Comparison of ENCODE assay signal across 15 cellular contexts in the genomic region with DNA sequence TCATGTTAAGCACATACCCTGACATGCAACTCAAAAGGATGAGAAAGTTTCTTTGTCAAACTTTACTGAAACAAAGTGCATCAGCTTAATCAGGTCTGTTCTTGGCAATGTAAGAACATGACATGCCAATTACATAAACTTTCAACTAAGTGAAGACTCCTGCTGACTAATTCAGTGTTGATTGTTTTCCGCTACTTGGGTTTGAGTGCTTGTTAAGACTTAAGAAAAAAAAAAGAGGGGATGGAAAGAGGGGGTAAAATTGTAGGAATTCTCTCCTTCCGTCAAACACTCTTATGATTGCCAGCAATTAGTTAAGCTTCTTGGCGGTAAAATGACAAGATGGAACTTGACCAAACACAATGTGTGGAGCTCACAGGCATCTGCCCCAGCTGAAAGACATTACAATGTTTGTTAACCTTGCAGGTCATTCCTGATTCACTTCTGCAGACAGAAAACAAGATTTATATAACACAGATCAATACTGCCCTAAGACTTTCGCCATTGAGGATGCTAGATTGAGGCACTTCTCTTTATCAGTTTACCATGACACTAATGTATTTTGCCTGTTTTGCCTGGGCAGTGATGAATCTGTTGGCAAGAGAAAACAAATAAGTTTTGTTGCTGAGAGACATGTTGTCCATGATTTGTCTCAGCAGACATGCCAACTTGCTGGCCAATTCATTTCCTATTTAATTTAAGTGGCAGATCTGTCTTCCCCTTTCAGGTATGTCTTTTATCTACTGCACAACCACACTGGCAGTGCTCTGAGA.
"Had no signal": no experiment of that assay in that cellular context is flagged by ENCODE, and none has a peak within 500 bp of the region (broad histone marks: within the 10 kb centered on the region; RNA-seq: fewer than 3 reads in every experiment).

No MANE protein-coding gene starts in this region.

- H3K4me1 Mint-ChIP-seq: activated CD4-positive, alpha-beta memory T cell treated with anti-CD3 and anti-CD28 coated beads, Interleukin-2, amount 10 ng/mL, durations not matched to agents 7 days and 5 days; activated CD4-positive, alpha-beta T cell treated with anti-CD3 and anti-CD28 coated beads for 36 hours; activated naive CD8-positive, alpha-beta T cell treated with anti-CD3 and anti-CD28 coated beads for 36 hours had no signal

- ATAC-seq: activated CD4-positive, alpha-beta T cell treated with anti-CD3 and anti-CD28 coated beads for 36 hours; activated T-cell treated with anti-CD3 and anti-CD28 coated beads, Interleukin-2, amount 50 U/mL, for 72 hours; left cardiac atrium had no signal

- H3K9me3 Mint-ChIP-seq: activated CD4-positive, alpha-beta memory T cell treated with anti-CD3 and anti-CD28 coated beads, Interleukin-2, amount 10 ng/mL, durations not matched to agents 7 days and 5 days; activated naive CD8-positive, alpha-beta T cell treated with anti-CD3 and anti-CD28 coated beads for 36 hours; nephron had no signal

- H3K36me3 Mint-ChIP-seq: activated naive CD8-positive, alpha-beta T cell treated with anti-CD3 and anti-CD28 coated beads for 36 hours had no signal

- H3K27ac Mint-ChIP-seq: activated CD4-positive, alpha-beta memory T cell treated with anti-CD3 and anti-CD28 coated beads, Interleukin-2, amount 10 ng/mL, durations not matched to agents 7 days and 5 days; activated CD4-positive, alpha-beta T cell treated with anti-CD3 and anti-CD28 coated beads for 36 hours; activated naive CD8-positive, alpha-beta T cell treated with anti-CD3 and anti-CD28 coated beads for 36 hours; activated T-cell treated with anti-CD3 and anti-CD28 coated beads, Interleukin-2, amount 50 U/mL, for 72 hours; nephron had no signal

- H3K4me3 Mint-ChIP-seq: activated CD4-positive, alpha-beta memory T cell treated with anti-CD3 and anti-CD28 coated beads, Interleukin-2, amount 10 ng/mL, durations not matched to agents 7 days and 5 days; activated CD4-positive, alpha-beta T cell treated with anti-CD3 and anti-CD28 coated beads for 36 hours; activated naive CD8-positive, alpha-beta T cell treated with anti-CD3 and anti-CD28 coated beads for 36 hours; activated T-cell treated with anti-CD3 and anti-CD28 coated beads, Interleukin-2, amount 50 U/mL, for 72 hours; nephron had no signal

- H3K27me3 Mint-ChIP-seq: activated CD4-positive, alpha-beta memory T cell treated with anti-CD3 and anti-CD28 coated beads, Interleukin-2, amount 10 ng/mL, durations not matched to agents 7 days and 5 days; activated CD4-positive, alpha-beta T cell treated with anti-CD3 and anti-CD28 coated beads for 36 hours; activated naive CD8-positive, alpha-beta T cell treated with anti-CD3 and anti-CD28 coated beads for 36 hours had no signal

- DNase-seq: activated CD4-positive, alpha-beta memory T cell treated with anti-CD3 and anti-CD28 coated beads, Interleukin-2, amount 10 ng/mL, durations not matched to agents 7 days and 5 days; activated CD4-positive, alpha-beta T cell treated with anti-CD3 and anti-CD28 coated beads for 36 hours; activated CD8-positive, alpha-beta memory T cell treated with anti-CD3 and anti-CD28 coated beads, Interleukin-2, amount 50 U/mL, for 4 hours; activated gamma-delta T cell treated with Interleukin-2 at 50 U/mL for 16 hours; activated naive CD8-positive, alpha-beta T cell treated with anti-CD3 and anti-CD28 coated beads for 36 hours; activated T-cell treated with anti-CD3 and anti-CD28 coated beads, Interleukin-2, amount 50 U/mL, for 72 hours; anterior cingulate cortex; colonic mucosa; effector CD4-positive, alpha-beta T cell; left cardiac atrium; ovary; stimulated activated CD4-positive, alpha-beta T cell treated with anti-CD3 and anti-CD28 coated beads, Interleukin-15, amount 100 ng/mL, for 24 hours; stimulated activated CD4-positive, alpha-beta T cell treated with anti-CD3 and anti-CD28 coated beads, Interleukin-4, amount 100 ng/mL, for 24 hours; T-helper 1 cell had no signal
